ENCODE assay signal across 8 cellular contexts in genomic region chr20:52191436-52192295, GRCh38. TPM values are rescaled to one million over a fixed set of nuclear protein-coding genes. Genes with fewer than 3 reads are reported as not detected.
A peak's percentile ranks its signal among the peaks of the same experiment; 100 is the strongest.
DNase-seq lines count a peak whose midpoint lies in the region; ATAC-seq and TF ChIP-seq lines count a peak whose summit lies in the region.

TSS of gene ZFP64 (minus strand) at chr20:52191779. CDS start at chr20:52191636, 143 bp downstream.

- no peaks in the 10 kb centered on the region for H3K4me1 ChIP-seq in colonic mucosa

- ATAC-seq in GM18870 (IDR thresholded peaks at IDR 0.05; ENCODE audit: unreplicated experiment), result peak; percentile 64
- ATAC-seq in HG03108 (IDR thresholded peaks at IDR 0.05; ENCODE audit: unreplicated experiment), result peak; percentile 63

- TF ChIP-seq CTCF in AG09319 (IDR thresholded peaks at IDR 0.05; ENCODE audit: low read depth, low read length) (peak; percentile 70), colonic mucosa (IDR thresholded peaks at IDR 0.05) (no peak)

- H3K27ac ChIP-seq in colonic mucosa, result peak within 1 kb of the TSS; percentile 92

- H3K4me3 ChIP-seq in colonic mucosa, result peak within 1 kb of the TSS; percentile 93

- H3K9ac ChIP-seq in colonic mucosa (ENCODE audit: low read depth in 2 of 2, low read length in 2 of 2), result peak within 1 kb of the TSS; percentile 79 to 95

- H3K27me3 ChIP-seq in colonic mucosa, result no peaks in the 10 kb centered on the region

- no peaks in the 10 kb centered on the region for H3K9me3 ChIP-seq in colonic mucosa

- intact Hi-C loops in colonic mucosa (cut with DNase I), result no loop called here

- DNase-seq in AG09319 (ENCODE audit: extremely low read depth, low read depth) (peak; percentile 41), NCI-H345 (lab: John Stamatoyannopoulos, UW) (peak; percentile 88), colonic mucosa (peak; percentile 84), left kidney (ENCODE audit: low read depth, low spot score) (peak; percentile 92)
- DNase-seq in activated CD4-positive, alpha-beta T cell treated with anti-CD3 and anti-CD28 coated beads for 4 hours, result peak; percentile 62 to 67
- peak; percentile 65 for DNase-seq in stimulated activated CD4-positive, alpha-beta T cell treated with anti-CD3 and anti-CD28 coated beads, Interleukin-1b, Interleukin-23, amount 100 ng/mL, for 48 hours

- H3K36me3 ChIP-seq in colonic mucosa, result no peaks in the 10 kb centered on the region

RNA-seq across cellular contexts. Expression of gene ZFP64, which starts in this region (rescaled TPM):
- 10 to 100 TPM; 17.3 to 19.1 TPM for total RNA-seq in colonic mucosa

Comparison
In these comparisons a context has a peak if more than half of its experiments do, and no peak if none do; other contexts are left out.
1. Peak in every context shown above with its lines: DNase-seq, ATAC-seq, H3K4me3 ChIP-seq and H3K27ac ChIP-seq.
2. DNase-seq: peak in every context shown above with its lines; median percentile 92 in left kidney; 88 in NCI-H345; 84 in colonic mucosa; 65 in stimulated activated CD4-positive, alpha-beta T cell treated with anti-CD3 and anti-CD28 coated beads, Interleukin-1b, Interleukin-23, amount 100 ng/mL, for 48 hours; 64 in activated CD4-positive, alpha-beta T cell treated with anti-CD3 and anti-CD28 coated beads for 4 hours; 41 in AG09319.